ENCODE assay signal across 24 cellular contexts in the genomic region with DNA sequence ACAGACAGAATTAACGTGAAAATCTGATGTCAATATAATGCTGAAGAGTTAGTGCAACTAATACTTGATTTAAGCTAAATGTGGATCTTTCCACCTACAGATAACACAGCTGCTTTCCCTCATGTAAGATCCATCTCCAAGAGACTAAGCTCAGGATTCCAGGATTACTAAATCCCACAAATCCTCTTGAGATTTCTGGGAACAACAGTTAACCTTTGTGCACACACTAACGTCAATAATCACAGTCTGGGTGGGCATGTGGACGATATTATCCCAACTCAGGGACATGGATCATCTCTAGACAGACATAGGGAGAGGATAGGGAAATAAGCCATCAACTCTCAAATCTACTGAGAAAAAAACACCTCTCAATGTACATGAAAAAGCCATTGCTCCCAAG.
DNase-seq lines count a peak whose midpoint lies in the region; ATAC-seq and TF ChIP-seq lines count a peak whose summit lies in the region.
"Had no signal": no experiment of that assay in that cellular context is flagged by ENCODE, and none has a peak within 500 bp of the region (broad histone marks: within the 10 kb centered on the region; RNA-seq: fewer than 3 reads in every experiment).

No MANE protein-coding gene starts in this region.

- H3K4me3 ChIP-seq in SJCRH30, result no peak overlapping the region
- no peak overlapping the region for H3K4me3 ChIP-seq in fibroblast of mammary gland (ENCODE audit: control insufficient read depth, low read depth, low read length)
- no peak overlapping the region for H3K4me3 ChIP-seq in coronary artery
- H3K4me3 ChIP-seq: A549, BLaER1, GM12878, GM23338 had no signal

- peaks cover 28% of the 10 kb centered on the region for H3K4me1 ChIP-seq in SJCRH30
- H3K4me1 ChIP-seq: A549, BLaER1 had no signal

- no peaks in the 10 kb centered on the region; the same call in 1 of the 2 replicates for H3K9me3 ChIP-seq in SJCRH30 (replicated peaks)
- H3K9me3 ChIP-seq: A549, BLaER1 had no signal

- DNase-seq in D341Med (ENCODE audit: low spot score) (peak; percentile 33), NCI-H524 treated with DMSO at 0.1 percent for 48 hours (lab: John Stamatoyannopoulos, UW) (peak; percentile 32), SJCRH30 (peak; percentile 49 to 88), fibroblast of mammary gland (ENCODE audit: low read depth) (peak; percentile 16), coronary artery (ENCODE audit: low spot score) (no peak), HUDEP-2 (lab: John Stamatoyannopoulos, UW; ENCODE audit: unreplicated experiment in 76 of 76) (no peak), NCI-H2227 treated with DMSO at 0.1 percent for 48 hours (lab: John Stamatoyannopoulos, UW) (no peak)
- DNase-seq: AML-193; CD4-positive, alpha-beta memory T cell; DMS 273 treated with DMSO at 0.1 percent for 48 hours; DMS53; DND-41; EL; H7; HFFc6 had no signal

- H3K27ac ChIP-seq in SJCRH30 (peak overlapping the region; percentile 53), coronary artery (no peak overlapping the region)
- H3K27ac ChIP-seq: 22Rv1, A549, BLaER1, HL-60 had no signal

- TF ChIP-seq CTCF in fibroblast of mammary gland (conservative IDR thresholded peaks at IDR 0.05; ENCODE audit: control insufficient read depth, insufficient read depth, low read depth, low read length), result no peak
- no peak for TF ChIP-seq CTCF in coronary artery (IDR thresholded peaks at IDR 0.05)

- no peaks in the 10 kb centered on the region for H3K27me3 ChIP-seq in SJCRH30
- H3K27me3 ChIP-seq: BLaER1 had no signal

- no peak for ATAC-seq in GM21423 (IDR thresholded peaks at IDR 0.05; ENCODE audit: unreplicated experiment)
- ATAC-seq: A549, GM12878, GM23338, HCT116, HepG2 had no signal

- H3K36me3 ChIP-seq in SJCRH30, result no peaks in the 10 kb centered on the region
- H3K36me3 ChIP-seq: BLaER1 had no signal

Comparison
In these comparisons a context has a peak if more than half of its experiments do, and no peak if none do; other contexts are left out.
1. DNase-seq: peak in D341Med (single experiment), NCI-H524 treated with DMSO at 0.1 percent for 48 hours (single experiment), SJCRH30 (2 of 2) and fibroblast of mammary gland (single experiment); none in coronary artery (single experiment), HUDEP-2 (0 of 76) and NCI-H2227 treated with DMSO at 0.1 percent for 48 hours (single experiment).